Comparison of ENCODE assay signal across 1 cellular context in genomic region chr19:48735031-48735615, GRCh38.
TF ChIP-seq lines count a peak whose summit lies in the region.

No MANE protein-coding gene starts in this region.

TF ChIP-seq in HepG2, 621 proteins besides CTCF, POLR2A, EP300 and RAD21:
- TF ChIP-seq ZNF143 (CRISPR knock-in tag; IDR thresholded peaks at IDR 0.05) = peak; percentile 53; the same call in 1 of the 2 replicates
- peak; percentile 71 for TF ChIP-seq THAP11 (CRISPR knock-in tag; IDR thresholded peaks at IDR 0.05)
- no peak for TF ChIP-seq HNRNPLL (IDR thresholded peaks at IDR 0.05; ENCODE audit: low read depth, low read length, poor library complexity, severe bottlenecking)
- no peak for TF ChIP-seq ZNF691 (CRISPR knock-in tag; IDR thresholded peaks at IDR 0.05; ENCODE audit: borderline replicate concordance, low read depth)
